Comparison of ENCODE assay signal across 8 cellular contexts in the genomic region with DNA sequence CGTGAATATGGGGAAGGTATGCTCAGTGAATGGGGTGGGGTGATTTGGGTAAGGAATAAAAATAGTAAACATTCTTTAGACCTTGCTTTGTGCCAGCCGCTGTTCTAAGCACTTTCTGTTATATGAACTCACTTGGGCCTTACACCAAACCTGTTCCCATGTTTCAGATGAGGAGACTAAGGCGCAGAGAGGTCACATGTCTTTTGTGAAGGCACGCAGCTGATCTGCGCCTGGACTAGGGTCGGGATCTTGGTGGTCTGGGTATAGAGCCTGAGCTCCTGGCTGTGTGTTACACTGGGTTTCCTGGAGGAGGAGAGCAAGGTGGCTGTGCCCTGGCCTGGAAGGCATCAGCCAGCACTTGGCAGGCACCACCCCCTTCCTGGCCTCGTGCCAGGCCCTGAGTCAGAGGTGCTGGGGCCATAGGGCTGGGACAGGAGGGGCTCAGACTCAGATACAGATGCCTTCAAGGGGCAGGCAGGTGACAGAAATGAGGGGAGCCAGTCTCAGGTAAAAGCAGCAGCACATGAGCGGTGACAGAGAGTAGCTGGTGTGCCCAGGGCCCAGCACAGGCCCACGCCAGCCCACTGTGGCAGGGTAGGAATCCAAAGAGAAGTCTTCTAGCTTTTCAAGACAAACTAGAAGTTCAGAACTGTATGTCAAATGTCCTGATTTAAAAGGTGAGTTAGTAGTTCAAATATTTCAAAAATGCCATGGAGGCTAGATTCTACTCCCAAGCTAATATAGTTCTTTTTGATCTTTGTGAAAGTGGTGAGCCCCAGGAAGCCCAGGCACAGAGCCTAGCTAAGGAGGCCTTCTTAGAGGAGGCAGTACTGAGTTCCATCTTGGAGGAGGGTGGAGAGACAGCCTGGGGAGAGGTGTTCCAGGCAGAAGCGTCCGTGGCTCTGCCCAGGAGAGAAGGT.
DNase-seq lines count a peak whose midpoint lies in the region; ATAC-seq, FAIRE-seq and TF ChIP-seq lines count a peak whose summit lies in the region.

No MANE protein-coding gene starts in this region.

- H3K9me3 ChIP-seq in A549 (no peaks in the 10 kb centered on the region), aorta (ENCODE audit: control insufficient read depth, low read length) (no peaks in the 10 kb centered on the region)

- H3K27me3 ChIP-seq in HL-60 (ENCODE audit: insufficient read depth, poor library complexity, severe bottlenecking) (no peaks in the 10 kb centered on the region), aorta (ENCODE audit: control insufficient read depth in 1 of 2, insufficient read depth in 2 of 2, low read length in 1 of 2) (no peaks in the 10 kb centered on the region)

- DNase-seq in A549 (ENCODE audit: low read depth in 1 of 2, low spot score in 1 of 2) = peak; percentile 38 to 40
- DNase-seq in HL-60 (ENCODE audit: low read depth in 1 of 2, low spot score in 1 of 2) = peak; percentile 12 to 28
- DNase-seq in SK-MEL-5 (ENCODE audit: low read depth, low spot score) = peak; percentile 25
- DNase-seq in chondrocyte (ENCODE audit: low spot score) = no peak
- DNase-seq in nephron progenitor cell = no peak
- DNase-seq in aorta = peak; percentile 81 to 94
- DNase-seq in NCI-H2227 treated with DMSO at 0.1 percent for 48 hours (lab: John Stamatoyannopoulos, UW) = no peak
- no peak for DNase-seq in progenitor cell of endocrine pancreas (ENCODE audit: low spot score, unreplicated experiment)

- 78% methylated on average over 8 of the region's 11 CpGs for WGBS in A549 (ENCODE audit: missing lambda C conversion rate)
- WGBS in aorta, 2 donors = 38 to 42% methylated on average over 11 of the region's 11 CpGs

- H3K36me3 ChIP-seq in aorta (ENCODE audit: control insufficient read depth in 1 of 2, insufficient read depth in 2 of 2, low read length in 1 of 2) = no peaks in the 10 kb centered on the region

- H3K27ac ChIP-seq in A549 (peak overlapping the region in 1 of 2 experiments; percentile 69; a peak in 3 of 6 replicates), HL-60 (replicated peaks) (no peak overlapping the region), aorta (ENCODE audit: low read depth in 1 of 2, low read length in 2 of 2) (peak overlapping the region; percentile 59 to 71)

- POLR2A ChIA-PET in A549 (lab: Yijun Ruan, JAX) = no interaction called here

- H3K9me3 Mint-ChIP-seq in chondrocyte (ENCODE audit: low read depth) (no peaks in the 10 kb centered on the region), nephron progenitor cell (no peaks in the 10 kb centered on the region), progenitor cell of endocrine pancreas (ENCODE audit: low read depth) (no peaks in the 10 kb centered on the region)

- H3K4me1 Mint-ChIP-seq in chondrocyte (ENCODE audit: low read depth) = peaks cover 56% of the 10 kb centered on the region
- H3K4me1 Mint-ChIP-seq in nephron progenitor cell = peaks cover 63% of the 10 kb centered on the region
- H3K4me1 Mint-ChIP-seq in progenitor cell of endocrine pancreas (ENCODE audit: low read depth) = peaks cover 11% of the 10 kb centered on the region

- TF ChIP-seq CTCF in A549 (IDR thresholded peaks at IDR 0.05) = no peak
- no peak for TF ChIP-seq CTCF in HL-60 (IDR thresholded peaks at IDR 0.05; ENCODE audit: insufficient read depth, low read length)
- no peak for TF ChIP-seq CTCF in chondrocyte (IDR thresholded peaks at IDR 0.05)
- no peak for TF ChIP-seq CTCF in nephron progenitor cell (IDR thresholded peaks at IDR 0.05)
- no peak for TF ChIP-seq CTCF in progenitor cell of endocrine pancreas (IDR thresholded peaks at IDR 0.05; ENCODE audit: unreplicated experiment)

- TF ChIP-seq EP300 in A549 (IDR thresholded peaks at IDR 0.05) = no peak

- H3K4me3 Mint-ChIP-seq in chondrocyte (ENCODE audit: unreplicated experiment) (no peak overlapping the region), nephron progenitor cell (peak overlapping the region; percentile 32), progenitor cell of endocrine pancreas (ENCODE audit: low read depth) (no peak overlapping the region)

- H3K4me3 ChIP-seq in A549 (no peak overlapping the region), HL-60 (replicated peaks; ENCODE audit: insufficient read depth, low read length) (no peak overlapping the region), aorta (ENCODE audit: low read length in 2 of 2) (no peak overlapping the region)

- intact Hi-C loops in aorta (cut with DNase I) = no loop called here

- ATAC-seq in A549 = peak; percentile 65 to 84; a peak in 5 of 6 replicates
- peak; percentile 45 for ATAC-seq in aorta (ENCODE audit: low FRiP score)

- in situ Hi-C loops in SK-MEL-5 (cut with HindIII; ENCODE audit: low pct_unique_long_range_greater_than_20kb, low sequenced_read_pairs) = no loop called here

- no peak for TF ChIP-seq POLR2A in A549 (IDR thresholded peaks at IDR 0.05; ENCODE audit: low read length)

- CTCF ChIA-PET in A549 (lab: Yijun Ruan, JAX) = interaction anchor here (0.8 kb wide), 1 partner anchor 27 kb away, joined by 3 read pairs; no protein-coding TSS in a partner anchor

- FAIRE-seq in A549 (lab: Jason Lieb, UNC) = no peak

- H3K4me1 ChIP-seq in A549 (peaks cover 16% of the 10 kb centered on the region), aorta (ENCODE audit: control insufficient read depth in 1 of 2, insufficient read depth in 2 of 2, low read length in 2 of 2) (peaks cover 0 to 3% of the 10 kb centered on the region in 2 donors)

- no peaks in the 10 kb centered on the region for H3K27me3 Mint-ChIP-seq in chondrocyte (ENCODE audit: low read depth)
- H3K27me3 Mint-ChIP-seq in nephron progenitor cell (ENCODE audit: low read depth, poor library complexity) = peaks cover 9% of the 10 kb centered on the region
- H3K27me3 Mint-ChIP-seq in progenitor cell of endocrine pancreas = peaks cover 25% of the 10 kb centered on the region

- H3K36me3 Mint-ChIP-seq in chondrocyte (ENCODE audit: low read depth) (no peaks in the 10 kb centered on the region), nephron progenitor cell (ENCODE audit: low read depth) (no peaks in the 10 kb centered on the region), progenitor cell of endocrine pancreas (ENCODE audit: insufficient read depth) (peaks cover 2% of the 10 kb centered on the region)

- H3K4me2 ChIP-seq in A549 = peak overlapping the region; percentile 42

- TF ChIP-seq RAD21 in A549 (conservative IDR thresholded peaks at IDR 0.05 in 1 of 2, IDR thresholded peaks at IDR 0.05 in 1 of 2) = no peak

- H3K27ac Mint-ChIP-seq in chondrocyte (ENCODE audit: unreplicated experiment) = peak overlapping the region; percentile 70
- peak overlapping the region; percentile 37 for H3K27ac Mint-ChIP-seq in nephron progenitor cell
- no peak overlapping the region for H3K27ac Mint-ChIP-seq in progenitor cell of endocrine pancreas

TF ChIP-seq in A549, 52 proteins besides CTCF, POLR2A, EP300 and RAD21:
- TF ChIP-seq ESRRA (IDR thresholded peaks at IDR 0.05; ENCODE audit: borderline replicate concordance, low read length) = no peak
- TF ChIP-seq HEYL (CRISPR knock-in tag; IDR thresholded peaks at IDR 0.05) = no peak
- no peak for TF ChIP-seq MAZ (IDR thresholded peaks at IDR 0.05; ENCODE audit: borderline replicate concordance, low read depth, low read length)
- no peak for TF ChIP-seq TP53 (CRISPR knock-in tag; IDR thresholded peaks at IDR 0.05)
- TF ChIP-seq ZNF302 (CRISPR knock-in tag; IDR thresholded peaks at IDR 0.05) = no peak
- no peak for TF ChIP-seq FOXS1 (CRISPR knock-in tag; IDR thresholded peaks at IDR 0.05)
- TF ChIP-seq EHF (CRISPR knock-in tag; IDR thresholded peaks at IDR 0.05) = no peak
- TF ChIP-seq, protein P1, sequence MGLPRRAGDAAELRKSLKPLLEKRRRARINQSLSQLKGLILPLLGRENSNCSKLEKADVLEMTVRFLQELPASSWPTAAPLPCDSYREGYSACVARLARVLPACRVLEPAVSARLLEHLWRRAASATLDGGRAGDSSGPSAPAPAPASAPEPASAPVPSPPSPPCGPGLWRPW (IDR thresholded peaks at IDR 0.05) = no peak
- no peak for TF ChIP-seq FOSB (CRISPR knock-in tag; IDR thresholded peaks at IDR 0.05)
- TF ChIP-seq NPAS2 (CRISPR knock-in tag; IDR thresholded peaks at IDR 0.05; ENCODE audit: borderline replicate concordance) = no peak
- no peak for TF ChIP-seq JUNB (IDR thresholded peaks at IDR 0.05)
- TF ChIP-seq, protein P2, sequence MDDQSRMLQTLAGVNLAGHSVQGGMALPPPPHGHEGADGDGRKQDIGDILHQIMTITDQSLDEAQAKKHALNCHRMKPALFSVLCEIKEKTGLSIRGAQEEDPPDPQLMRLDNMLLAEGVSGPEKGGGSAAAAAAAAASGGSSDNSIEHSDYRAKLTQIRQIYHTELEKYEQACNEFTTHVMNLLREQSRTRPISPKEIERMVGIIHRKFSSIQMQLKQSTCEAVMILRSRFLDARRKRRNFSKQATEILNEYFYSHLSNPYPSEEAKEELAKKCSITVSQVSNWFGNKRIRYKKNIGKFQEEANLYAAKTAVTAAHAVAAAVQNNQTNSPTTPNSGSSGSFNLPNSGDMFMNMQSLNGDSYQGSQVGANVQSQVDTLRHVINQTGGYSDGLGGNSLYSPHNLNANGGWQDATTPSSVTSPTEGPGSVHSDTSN (IDR thresholded peaks at IDR 0.05) = no peak
- TF ChIP-seq, protein P3, sequence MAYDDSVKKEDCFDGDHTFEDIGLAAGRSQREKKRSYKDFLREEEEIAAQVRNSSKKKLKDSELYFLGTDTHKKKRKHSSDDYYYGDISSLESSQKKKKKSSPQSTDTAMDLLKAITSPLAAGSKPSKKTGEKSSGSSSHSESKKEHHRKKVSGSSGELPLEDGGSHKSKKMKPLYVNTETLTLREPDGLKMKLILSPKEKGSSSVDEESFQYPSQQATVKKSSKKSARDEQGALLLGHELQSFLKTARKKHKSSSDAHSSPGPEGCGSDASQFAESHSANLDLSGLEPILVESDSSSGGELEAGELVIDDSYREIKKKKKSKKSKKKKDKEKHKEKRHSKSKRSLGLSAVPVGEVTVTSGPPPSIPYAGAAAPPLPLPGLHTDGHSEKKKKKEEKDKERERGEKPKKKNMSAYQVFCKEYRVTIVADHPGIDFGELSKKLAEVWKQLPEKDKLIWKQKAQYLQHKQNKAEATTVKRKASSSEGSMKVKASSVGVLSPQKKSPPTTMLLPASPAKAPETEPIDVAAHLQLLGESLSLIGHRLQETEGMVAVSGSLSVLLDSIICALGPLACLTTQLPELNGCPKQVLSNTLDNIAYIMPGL (CRISPR knock-in tag; IDR thresholded peaks at IDR 0.05; ENCODE audit: borderline replicate concordance) = no peak
- no peak for TF ChIP-seq FOSL2 (IDR thresholded peaks at IDR 0.05)
- TF ChIP-seq FOSL2 (CRISPR knock-in tag; IDR thresholded peaks at IDR 0.05) = no peak
- no peak for TF ChIP-seq POLR2AphosphoS2 (conservative IDR thresholded peaks at IDR 0.05; ENCODE audit: low read length)
- TF ChIP-seq MAFK (IDR thresholded peaks at IDR 0.05; ENCODE audit: partially characterized antibody) = no peak
- TF ChIP-seq RARB (CRISPR knock-in tag; IDR thresholded peaks at IDR 0.05) = no peak

Comparison
In these comparisons a context has a peak if more than half of its experiments do, and no peak if none do; other contexts are left out.
1. DNase-seq: peak in A549 (2 of 2), HL-60 (2 of 2), SK-MEL-5 (single experiment) and aorta (2 of 2); none in chondrocyte (single experiment), nephron progenitor cell (single experiment), NCI-H2227 treated with DMSO at 0.1 percent for 48 hours (single experiment) and progenitor cell of endocrine pancreas (single experiment).